21 cellular contexts compared by ENCODE assay signal in genomic region chr5:58358436-58358835, GRCh38.
"Had no signal": no experiment of that assay in that cellular context is flagged by ENCODE, and none has a peak within 500 bp of the region (broad histone marks: within the 10 kb centered on the region; RNA-seq: fewer than 3 reads in every experiment).

No MANE protein-coding gene starts in this region.

- H3K36me3 ChIP-seq: heart left ventricle, lower lobe of right lung, prostate gland, thoracic aorta, upper lobe of right lung had no signal

- DNase-seq: activated B cell treated with CpG ODN at 0.5 μM for 24 hours; activated CD4-positive, alpha-beta T cell treated with anti-CD3 and anti-CD28 coated beads for 36 hours; activated CD4-positive, alpha-beta T cell treated with anti-CD3 and anti-CD28 coated beads, Interleukin-2, amount 50 U/mL, for 4 hours; activated CD8-positive, alpha-beta memory T cell treated with anti-CD3 and anti-CD28 coated beads for 24 hours; activated CD8-positive, alpha-beta memory T cell treated with anti-CD3 and anti-CD28 coated beads, Interleukin-2, amount 50 U/mL, for 4 hours; activated T-cell treated with anti-CD3 and anti-CD28 coated beads, Interleukin-2, amount 50 U/mL, for 24 hours; effector memory CD4-positive, alpha-beta T cell; heart left ventricle; kidney; lower lobe of right lung; mesendoderm; naive B cell; stimulated activated CD4-positive, alpha-beta T cell treated with anti-CD3 and anti-CD28 coated beads, Interleukin-4, amount 100 ng/mL, for 24 hours; stimulated activated naive CD4-positive, alpha-beta T cell treated with Interleukin-2 at 50 U/mL for 16 hours; T-helper 17 cell; upper lobe of right lung had no signal

- H3K27ac ChIP-seq: heart left ventricle, lower lobe of right lung, prostate gland, thoracic aorta, upper lobe of right lung had no signal

- H3K9me3 Mint-ChIP-seq: activated B cell treated with CpG ODN at 0.5 μM for 24 hours; activated naive CD4-positive, alpha-beta T cell treated with anti-CD3 and anti-CD28 coated beads, Interleukin-2, amount 50 U/mL, for 72 hours; activated T-cell treated with anti-CD3 and anti-CD28 coated beads, Interleukin-2, amount 50 U/mL, for 24 hours; activated T-helper 17 cell treated with anti-CD3 and anti-CD28 coated beads, Interleukin-2, amount 50 U/mL, for 72 hours; central memory CD8-positive, alpha-beta T cell; naive B cell had no signal

- H3K27me3 Mint-ChIP-seq: activated B cell treated with CpG ODN at 0.5 μM for 24 hours; activated CD4-positive, alpha-beta T cell treated with anti-CD3 and anti-CD28 coated beads for 36 hours; activated T-cell treated with anti-CD3 and anti-CD28 coated beads, Interleukin-2, amount 50 U/mL, for 24 hours; central memory CD8-positive, alpha-beta T cell; naive B cell had no signal

- H3K4me3 Mint-ChIP-seq: activated B cell treated with CpG ODN at 0.5 μM for 24 hours; activated CD4-positive, alpha-beta T cell treated with anti-CD3 and anti-CD28 coated beads for 36 hours; activated T-cell treated with anti-CD3 and anti-CD28 coated beads, Interleukin-2, amount 50 U/mL, for 24 hours; activated T-helper 17 cell treated with anti-CD3 and anti-CD28 coated beads, Interleukin-2, amount 50 U/mL, for 72 hours; central memory CD8-positive, alpha-beta T cell; naive B cell; T-helper 17 cell had no signal

- H3K27ac Mint-ChIP-seq: activated B cell treated with CpG ODN at 0.5 μM for 24 hours; activated CD4-positive, alpha-beta T cell treated with anti-CD3 and anti-CD28 coated beads for 36 hours; activated naive CD4-positive, alpha-beta T cell treated with anti-CD3 and anti-CD28 coated beads, Interleukin-2, amount 50 U/mL, for 72 hours; activated T-cell treated with anti-CD3 and anti-CD28 coated beads, Interleukin-2, amount 50 U/mL, for 24 hours; activated T-helper 17 cell treated with anti-CD3 and anti-CD28 coated beads, Interleukin-2, amount 50 U/mL, for 72 hours; naive B cell had no signal

- H3K4me1 Mint-ChIP-seq: activated B cell treated with CpG ODN at 0.5 μM for 24 hours; activated CD4-positive, alpha-beta T cell treated with anti-CD3 and anti-CD28 coated beads for 36 hours; activated T-helper 17 cell treated with anti-CD3 and anti-CD28 coated beads, Interleukin-2, amount 50 U/mL, for 72 hours; central memory CD8-positive, alpha-beta T cell; naive B cell; T-helper 17 cell had no signal

- H3K36me3 Mint-ChIP-seq: activated naive CD4-positive, alpha-beta T cell treated with anti-CD3 and anti-CD28 coated beads, Interleukin-2, amount 50 U/mL, for 72 hours; naive B cell had no signal

- H3K4me3 ChIP-seq: heart left ventricle, lower lobe of right lung, prostate gland, thoracic aorta, upper lobe of right lung had no signal

- H3K9me3 ChIP-seq: heart left ventricle, lower lobe of right lung, prostate gland, thoracic aorta, upper lobe of right lung had no signal

- H3K27me3 ChIP-seq: heart left ventricle, upper lobe of right lung had no signal

- H3K4me1 ChIP-seq: lower lobe of right lung, prostate gland, upper lobe of right lung had no signal
